1 cellular context compared by ENCODE assay signal in the genomic region with DNA sequence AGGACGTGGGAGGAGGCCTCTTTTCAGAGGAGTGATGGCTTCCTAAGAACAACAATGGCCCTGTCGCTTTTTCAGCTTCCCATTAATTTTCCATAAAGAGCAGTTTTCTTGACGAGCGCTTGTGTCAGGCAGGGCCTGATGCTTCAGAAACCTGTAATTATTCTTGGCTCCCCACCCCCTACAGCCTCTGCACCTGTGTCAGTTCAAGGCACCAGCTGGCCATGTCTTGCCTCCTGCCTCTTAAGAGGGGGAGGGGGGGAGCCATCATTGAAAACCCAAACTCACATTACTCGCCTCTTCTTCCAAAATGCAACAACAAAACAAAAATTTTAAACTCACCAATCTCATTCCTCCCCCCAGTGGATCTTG.
TF ChIP-seq lines count a peak whose summit lies in the region.

No MANE protein-coding gene starts in this region.

TF ChIP-seq in H1, 55 proteins besides CTCF, POLR2A, EP300 and RAD21:
- TF ChIP-seq CREB1 (IDR thresholded peaks at IDR 0.05) (no peak), SP4 (IDR thresholded peaks at IDR 0.05; ENCODE audit: low read length) (no peak), HDAC2 (IDR thresholded peaks at IDR 0.05; ENCODE audit: borderline replicate concordance in 1 of 2, low read depth in 2 of 2, low read length in 2 of 2) (no peak), BCL11A (IDR thresholded peaks at IDR 0.05; ENCODE audit: low read depth in 2 of 2, low read length in 2 of 2) (no peak), TBP (IDR thresholded peaks at IDR 0.05; ENCODE audit: low read depth, low read length) (no peak), SRF (IDR thresholded peaks at IDR 0.05; ENCODE audit: low read depth, low read length) (no peak), GABPA (IDR thresholded peaks at IDR 0.05; ENCODE audit: borderline replicate concordance, insufficient read depth, low read length) (no peak), TCF12 (IDR thresholded peaks at IDR 0.05; ENCODE audit: low read depth, low read length) (no peak), PHF8 (conservative IDR thresholded peaks at IDR 0.05; ENCODE audit: low read depth, low read length) (no peak), NRF1 (IDR thresholded peaks at IDR 0.05; ENCODE audit: low read depth, low read length) (no peak), ATF2 (IDR thresholded peaks at IDR 0.05; ENCODE audit: low read length) (no peak), POU5F1 (IDR thresholded peaks at IDR 0.05; ENCODE audit: low read depth, low read length) (no peak)
